27 cellular contexts compared by ENCODE assay signal in the genomic region with DNA sequence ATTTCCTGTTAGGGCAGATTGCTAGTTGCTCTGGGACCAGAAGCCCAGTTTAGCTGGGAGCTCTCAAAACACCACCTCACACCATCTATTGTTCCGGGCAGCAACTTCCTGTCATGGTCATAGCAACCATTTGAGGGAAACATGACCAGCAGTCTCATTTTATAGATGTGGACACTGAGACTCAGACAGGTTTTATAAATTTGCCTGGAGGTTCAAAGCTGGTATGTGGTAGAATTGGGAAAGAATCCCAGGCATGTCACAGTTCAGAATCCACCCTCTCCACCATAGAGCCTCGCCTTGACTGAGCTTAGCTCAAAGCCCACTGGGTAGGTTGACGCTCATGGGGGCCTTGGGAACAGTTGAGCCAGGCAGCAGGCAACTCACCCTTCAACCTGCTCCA. TPM values are rescaled to one million over a fixed set of nuclear protein-coding genes. Genes with fewer than 3 reads are reported as not detected.
"Had no signal": no experiment of that assay in that cellular context is flagged by ENCODE, and none has a peak within 500 bp of the region (broad histone marks: within the 10 kb centered on the region; RNA-seq: fewer than 3 reads in every experiment).

No MANE protein-coding gene starts in this region.

- H3K36me3 ChIP-seq: esophagus squamous epithelium, heart right ventricle, left lung, right lobe of liver, tibial artery had no signal

- H2AFZ ChIP-seq: parathyroid adenoma had no signal

- DNase-seq: cortex of kidney; effector memory CD8-positive, alpha-beta T cell; erythroblast; esophagus squamous epithelium; foreskin melanocyte; glutamatergic neuron; heart right ventricle; hippocampal formation; left cardiac atrium; left lung; mesenchymal stem cell; natural killer cell; occipital lobe; right lobe of liver; stimulated activated CD4-positive, alpha-beta T cell treated with anti-CD3 and anti-CD28 coated beads, Interleukin-12 subunit alpha, Interleukin-12 subunit beta, amount 100 ng/mL, for 4 hours; stimulated activated CD4-positive, alpha-beta T cell treated with anti-CD3 and anti-CD28 coated beads, Interleukin-1b, Interleukin-23, amount 100 ng/mL, for 48 hours; stimulated activated CD4-positive, alpha-beta T cell treated with anti-CD3 and anti-CD28 coated beads, Interleukin-4, amount 100 ng/mL, for 1 hour; stimulated activated naive CD8-positive, alpha-beta T cell treated with anti-CD3 and anti-CD28 coated beads, Interleukin-15, Interleukin-2, amounts not matched to agents 100 U/mL and 50 U/mL, for 24 hours; substantia nigra; testis; tibial artery had no signal

- H3K4me1 ChIP-seq: esophagus squamous epithelium, heart right ventricle, left lung, parathyroid adenoma, right lobe of liver, testis, tibial artery had no signal

- H3K27me3 ChIP-seq: left lung, right lobe of liver, testis, tibial artery had no signal

- H3K79me2 ChIP-seq: parathyroid adenoma had no signal

- H3K27ac ChIP-seq: esophagus squamous epithelium, heart right ventricle, left lung, parathyroid adenoma, right lobe of liver, testis, tibial artery had no signal

- H3K9ac ChIP-seq: parathyroid adenoma had no signal

- ATAC-seq: effector memory CD8-positive, alpha-beta T cell; heart right ventricle; left cardiac atrium; left lung; right lobe of liver; stimulated activated effector memory CD8-positive, alpha-beta T cell treated with anti-CD3 and anti-CD28 coated beads, Interleukin-12 subunit alpha, Interleukin-12 subunit beta, amount 100 ng/mL, for 72 hours; stimulated activated naive CD8-positive, alpha-beta T cell treated with anti-CD3 and anti-CD28 coated beads, Interleukin-15, Interleukin-2, amounts not matched to agents 100 U/mL and 50 U/mL, for 24 hours had no signal

- H3K9me3 ChIP-seq: right lobe of liver, testis had no signal

- H3K4me2 ChIP-seq: smooth muscle cell had no signal

- H3K4me3 ChIP-seq: esophagus squamous epithelium, heart right ventricle, left lung, right lobe of liver, smooth muscle cell, testis, tibial artery had no signal

RNA-seq across cellular contexts. Expression of a gene that starts 14.0 kb away (rescaled TPM):
- total RNA-seq: dermis microvascular lymphatic vessel endothelial cell, esophagus squamous epithelium, lung microvascular endothelial cell, myocyte, natural killer cell, right lobe of liver had no signal
